1 cellular context compared by ENCODE assay signal in the genomic region with DNA sequence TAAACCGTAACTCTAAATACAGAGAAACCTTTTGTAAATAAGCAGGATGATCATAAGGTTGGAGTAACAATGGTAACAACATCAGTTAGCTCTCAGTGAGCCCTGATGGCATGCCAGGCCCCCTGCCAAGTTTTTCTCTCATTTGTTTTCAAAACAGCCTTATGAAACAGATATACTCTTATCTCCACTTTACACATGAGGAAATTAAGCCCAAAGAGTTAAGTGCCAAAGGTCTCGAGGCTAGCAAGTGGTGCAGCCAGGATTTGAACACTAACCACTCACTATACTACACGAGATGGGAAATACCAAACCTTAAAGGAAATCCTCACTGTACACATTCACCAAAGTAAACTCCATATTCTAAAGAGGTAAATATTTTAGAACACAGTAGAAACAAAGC.
A peak's percentile ranks its signal among the peaks of the same experiment; 100 is the strongest.
TF ChIP-seq lines count a peak whose summit lies in the region.

No MANE protein-coding gene starts in this region.

TF ChIP-seq in HepG2, 621 proteins besides CTCF, POLR2A, EP300 and RAD21 (continued from another document and continues in another):
- TF ChIP-seq ZFY (CRISPR knock-in tag; IDR thresholded peaks at IDR 0.05), result no peak
- TF ChIP-seq PCBP1 (IDR thresholded peaks at IDR 0.05; ENCODE audit: borderline replicate concordance, low read depth, low read length), result no peak
- peak; percentile 67; the same call in 1 of the 2 replicates for TF ChIP-seq HOMEZ (CRISPR knock-in tag; IDR thresholded peaks at IDR 0.05; ENCODE audit: low read depth)
- TF ChIP-seq SAP130 (CRISPR knock-in tag; IDR thresholded peaks at IDR 0.05; ENCODE audit: low read depth), result peak; percentile 44; the same call in 1 of the 2 replicates
- TF ChIP-seq ZNF317 (CRISPR knock-in tag; IDR thresholded peaks at IDR 0.05), result no peak
- TF ChIP-seq ZNF660 (CRISPR knock-in tag; IDR thresholded peaks at IDR 0.05; ENCODE audit: borderline replicate concordance, low read depth), result no peak
- TF ChIP-seq, protein P1, sequence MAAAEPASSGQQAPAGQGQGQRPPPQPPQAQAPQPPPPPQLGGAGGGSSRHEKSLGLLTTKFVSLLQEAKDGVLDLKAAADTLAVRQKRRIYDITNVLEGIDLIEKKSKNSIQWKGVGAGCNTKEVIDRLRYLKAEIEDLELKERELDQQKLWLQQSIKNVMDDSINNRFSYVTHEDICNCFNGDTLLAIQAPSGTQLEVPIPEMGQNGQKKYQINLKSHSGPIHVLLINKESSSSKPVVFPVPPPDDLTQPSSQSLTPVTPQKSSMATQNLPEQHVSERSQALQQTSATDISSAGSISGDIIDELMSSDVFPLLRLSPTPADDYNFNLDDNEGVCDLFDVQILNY (CRISPR knock-in tag; conservative IDR thresholded peaks at IDR 0.05), result no peak
- TF ChIP-seq BCL6 (CRISPR knock-in tag; IDR thresholded peaks at IDR 0.05), result no peak
- TF ChIP-seq ZNF776 (CRISPR knock-in tag; IDR thresholded peaks at IDR 0.05), result no peak
- no peak for TF ChIP-seq ZKSCAN1 (IDR thresholded peaks at IDR 0.05; ENCODE audit: low read length)
- no peak for TF ChIP-seq NKX3-1 (CRISPR knock-in tag; IDR thresholded peaks at IDR 0.05)
- no peak for TF ChIP-seq MTA3 (CRISPR knock-in tag; IDR thresholded peaks at IDR 0.05)
- TF ChIP-seq ASH2L (IDR thresholded peaks at IDR 0.05; ENCODE audit: insufficient read length, low read depth, low read length), result no peak
- TF ChIP-seq, protein P2, sequence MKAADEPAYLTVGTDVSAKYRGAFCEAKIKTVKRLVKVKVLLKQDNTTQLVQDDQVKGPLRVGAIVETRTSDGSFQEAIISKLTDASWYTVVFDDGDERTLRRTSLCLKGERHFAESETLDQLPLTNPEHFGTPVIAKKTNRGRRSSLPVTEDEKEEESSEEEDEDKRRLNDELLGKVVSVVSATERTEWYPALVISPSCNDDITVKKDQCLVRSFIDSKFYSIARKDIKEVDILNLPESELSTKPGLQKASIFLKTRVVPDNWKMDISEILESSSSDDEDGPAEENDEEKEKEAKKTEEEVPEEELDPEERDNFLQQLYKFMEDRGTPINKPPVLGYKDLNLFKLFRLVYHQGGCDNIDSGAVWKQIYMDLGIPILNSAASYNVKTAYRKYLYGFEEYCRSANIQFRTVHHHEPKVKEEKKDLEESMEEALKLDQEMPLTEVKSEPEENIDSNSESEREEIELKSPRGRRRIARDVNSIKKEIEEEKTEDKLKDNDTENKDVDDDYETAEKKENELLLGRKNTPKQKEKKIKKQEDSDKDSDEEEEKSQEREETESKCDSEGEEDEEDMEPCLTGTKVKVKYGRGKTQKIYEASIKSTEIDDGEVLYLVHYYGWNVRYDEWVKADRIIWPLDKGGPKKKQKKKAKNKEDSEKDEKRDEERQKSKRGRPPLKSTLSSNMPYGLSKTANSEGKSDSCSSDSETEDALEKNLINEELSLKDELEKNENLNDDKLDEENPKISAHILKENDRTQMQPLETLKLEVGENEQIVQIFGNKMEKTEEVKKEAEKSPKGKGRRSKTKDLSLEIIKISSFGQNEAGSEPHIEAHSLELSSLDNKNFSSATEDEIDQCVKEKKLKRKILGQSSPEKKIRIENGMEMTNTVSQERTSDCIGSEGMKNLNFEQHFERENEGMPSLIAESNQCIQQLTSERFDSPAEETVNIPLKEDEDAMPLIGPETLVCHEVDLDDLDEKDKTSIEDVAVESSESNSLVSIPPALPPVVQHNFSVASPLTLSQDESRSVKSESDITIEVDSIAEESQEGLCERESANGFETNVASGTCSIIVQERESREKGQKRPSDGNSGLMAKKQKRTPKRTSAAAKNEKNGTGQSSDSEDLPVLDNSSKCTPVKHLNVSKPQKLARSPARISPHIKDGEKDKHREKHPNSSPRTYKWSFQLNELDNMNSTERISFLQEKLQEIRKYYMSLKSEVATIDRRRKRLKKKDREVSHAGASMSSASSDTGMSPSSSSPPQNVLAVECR (CRISPR knock-in tag; IDR thresholded peaks at IDR 0.05; ENCODE audit: borderline replicate concordance), result no peak
- TF ChIP-seq FIP1L1 (IDR thresholded peaks at IDR 0.05; ENCODE audit: borderline replicate concordance, insufficient read depth, low read depth, low read length), result no peak
- TF ChIP-seq ZBTB38 (CRISPR knock-in tag; IDR thresholded peaks at IDR 0.05), result no peak
- TF ChIP-seq U2AF2 (IDR thresholded peaks at IDR 0.05; ENCODE audit: low read depth, low read length), result no peak
- no peak for TF ChIP-seq SP1 (IDR thresholded peaks at IDR 0.05)
- TF ChIP-seq SP1 (CRISPR knock-in tag; IDR thresholded peaks at IDR 0.05), result no peak
- no peak for TF ChIP-seq RFX1 (IDR thresholded peaks at IDR 0.05)
- no peak for TF ChIP-seq ZFP41 (CRISPR knock-in tag; IDR thresholded peaks at IDR 0.05; ENCODE audit: borderline replicate concordance)
- TF ChIP-seq ZNF713 (CRISPR knock-in tag; IDR thresholded peaks at IDR 0.05), result no peak
- no peak for TF ChIP-seq ZNF792 (CRISPR knock-in tag; IDR thresholded peaks at IDR 0.05)
- TF ChIP-seq ZSCAN30 (CRISPR knock-in tag; IDR thresholded peaks at IDR 0.05), result no peak
- TF ChIP-seq ZNF3 (CRISPR knock-in tag; IDR thresholded peaks at IDR 0.05), result no peak
- TF ChIP-seq GTF2F1 (IDR thresholded peaks at IDR 0.05; ENCODE audit: low read length), result no peak
- TF ChIP-seq, protein P3, sequence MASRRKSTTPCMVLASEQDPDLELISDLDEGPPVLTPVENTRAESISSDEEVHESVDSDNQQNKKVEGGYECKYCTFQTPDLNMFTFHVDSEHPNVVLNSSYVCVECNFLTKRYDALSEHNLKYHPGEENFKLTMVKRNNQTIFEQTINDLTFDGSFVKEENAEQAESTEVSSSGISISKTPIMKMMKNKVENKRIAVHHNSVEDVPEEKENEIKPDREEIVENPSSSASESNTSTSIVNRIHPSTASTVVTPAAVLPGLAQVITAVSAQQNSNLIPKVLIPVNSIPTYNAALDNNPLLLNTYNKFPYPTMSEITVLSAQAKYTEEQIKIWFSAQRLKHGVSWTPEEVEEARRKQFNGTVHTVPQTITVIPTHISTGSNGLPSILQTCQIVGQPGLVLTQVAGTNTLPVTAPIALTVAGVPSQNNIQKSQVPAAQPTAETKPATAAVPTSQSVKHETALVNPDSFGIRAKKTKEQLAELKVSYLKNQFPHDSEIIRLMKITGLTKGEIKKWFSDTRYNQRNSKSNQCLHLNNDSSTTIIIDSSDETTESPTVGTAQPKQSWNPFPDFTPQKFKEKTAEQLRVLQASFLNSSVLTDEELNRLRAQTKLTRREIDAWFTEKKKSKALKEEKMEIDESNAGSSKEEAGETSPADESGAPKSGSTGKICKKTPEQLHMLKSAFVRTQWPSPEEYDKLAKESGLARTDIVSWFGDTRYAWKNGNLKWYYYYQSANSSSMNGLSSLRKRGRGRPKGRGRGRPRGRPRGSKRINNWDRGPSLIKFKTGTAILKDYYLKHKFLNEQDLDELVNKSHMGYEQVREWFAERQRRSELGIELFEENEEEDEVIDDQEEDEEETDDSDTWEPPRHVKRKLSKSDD (CRISPR knock-in tag; IDR thresholded peaks at IDR 0.05; ENCODE audit: low read depth), result no peak
- no peak for TF ChIP-seq ZNF619 (CRISPR knock-in tag; IDR thresholded peaks at IDR 0.05)
- no peak for TF ChIP-seq MAFK (conservative IDR thresholded peaks at IDR 0.05 in 1 of 2, IDR thresholded peaks at IDR 0.05 in 1 of 2; ENCODE audit: low read length in 2 of 2)
- no peak for TF ChIP-seq ZNF256 (CRISPR knock-in tag; conservative IDR thresholded peaks at IDR 0.05)
- no peak for TF ChIP-seq FOXC1 (CRISPR knock-in tag; IDR thresholded peaks at IDR 0.05; ENCODE audit: borderline replicate concordance)
- TF ChIP-seq TEAD3 (CRISPR knock-in tag; optimal IDR thresholded peaks at IDR 0.05; ENCODE audit: borderline replicate concordance), result peak; percentile 39
- TF ChIP-seq DBP (CRISPR knock-in tag; IDR thresholded peaks at IDR 0.05; ENCODE audit: not compliant biosample characterization), result no peak
- TF ChIP-seq TBX3 (IDR thresholded peaks at IDR 0.05; ENCODE audit: borderline replicate concordance), result no peak
- no peak for TF ChIP-seq ZNF136 (CRISPR knock-in tag; IDR thresholded peaks at IDR 0.05; ENCODE audit: low read depth)
- TF ChIP-seq SRY (CRISPR knock-in tag; IDR thresholded peaks at IDR 0.05), result no peak
- TF ChIP-seq, protein P4, sequence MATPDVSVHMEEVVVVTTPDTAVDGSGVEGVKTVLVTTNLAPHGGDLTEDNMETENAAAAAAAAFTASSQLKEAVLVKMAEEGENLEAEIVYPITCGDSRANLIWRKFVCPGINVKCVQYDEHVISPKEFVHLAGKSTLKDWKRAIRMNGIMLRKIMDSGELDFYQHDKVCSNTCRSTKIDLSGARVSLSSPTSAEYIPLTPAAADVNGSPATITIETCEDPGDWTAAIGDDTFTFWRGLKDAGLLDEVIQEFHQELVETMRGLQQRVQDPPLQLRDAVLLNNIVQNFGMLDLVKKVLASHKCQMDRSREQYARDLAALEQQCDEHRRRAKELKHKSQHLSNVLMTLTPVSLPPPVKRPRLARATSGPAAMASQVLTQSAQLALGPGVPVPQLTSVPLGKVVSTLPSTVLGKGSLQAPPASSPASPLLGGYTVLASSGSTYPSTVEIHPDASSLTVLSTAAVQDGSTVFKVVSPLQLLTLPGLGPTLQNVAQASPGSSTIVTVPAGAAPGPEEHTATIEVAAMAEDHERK (CRISPR knock-in tag; IDR thresholded peaks at IDR 0.05; ENCODE audit: low read depth), result no peak
- TF ChIP-seq ZNF367 (CRISPR knock-in tag; IDR thresholded peaks at IDR 0.05; ENCODE audit: borderline replicate concordance), result no peak
- no peak for TF ChIP-seq SMARCE1 (IDR thresholded peaks at IDR 0.05; ENCODE audit: borderline replicate concordance)
- TF ChIP-seq TGIF2 (CRISPR knock-in tag; IDR thresholded peaks at IDR 0.05), result no peak
- TF ChIP-seq PPARG (CRISPR knock-in tag; conservative IDR thresholded peaks at IDR 0.05), result 0 out of 2 replicates have a peak, but pooled peaks have one; percentile 18
- no peak for TF ChIP-seq ZNF687 (CRISPR knock-in tag; IDR thresholded peaks at IDR 0.05)
- TF ChIP-seq MTERF4 (CRISPR knock-in tag; IDR thresholded peaks at IDR 0.05), result no peak
- TF ChIP-seq, protein P5, sequence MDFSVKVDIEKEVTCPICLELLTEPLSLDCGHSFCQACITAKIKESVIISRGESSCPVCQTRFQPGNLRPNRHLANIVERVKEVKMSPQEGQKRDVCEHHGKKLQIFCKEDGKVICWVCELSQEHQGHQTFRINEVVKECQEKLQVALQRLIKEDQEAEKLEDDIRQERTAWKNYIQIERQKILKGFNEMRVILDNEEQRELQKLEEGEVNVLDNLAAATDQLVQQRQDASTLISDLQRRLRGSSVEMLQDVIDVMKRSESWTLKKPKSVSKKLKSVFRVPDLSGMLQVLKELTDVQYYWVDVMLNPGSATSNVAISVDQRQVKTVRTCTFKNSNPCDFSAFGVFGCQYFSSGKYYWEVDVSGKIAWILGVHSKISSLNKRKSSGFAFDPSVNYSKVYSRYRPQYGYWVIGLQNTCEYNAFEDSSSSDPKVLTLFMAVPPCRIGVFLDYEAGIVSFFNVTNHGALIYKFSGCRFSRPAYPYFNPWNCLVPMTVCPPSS (IDR thresholded peaks at IDR 0.05), result no peak
- no peak for TF ChIP-seq SNAI1 (CRISPR knock-in tag; IDR thresholded peaks at IDR 0.05; ENCODE audit: borderline replicate concordance)
- no peak for TF ChIP-seq ZNF709 (CRISPR knock-in tag; IDR thresholded peaks at IDR 0.05)
